In the genomic region with DNA sequence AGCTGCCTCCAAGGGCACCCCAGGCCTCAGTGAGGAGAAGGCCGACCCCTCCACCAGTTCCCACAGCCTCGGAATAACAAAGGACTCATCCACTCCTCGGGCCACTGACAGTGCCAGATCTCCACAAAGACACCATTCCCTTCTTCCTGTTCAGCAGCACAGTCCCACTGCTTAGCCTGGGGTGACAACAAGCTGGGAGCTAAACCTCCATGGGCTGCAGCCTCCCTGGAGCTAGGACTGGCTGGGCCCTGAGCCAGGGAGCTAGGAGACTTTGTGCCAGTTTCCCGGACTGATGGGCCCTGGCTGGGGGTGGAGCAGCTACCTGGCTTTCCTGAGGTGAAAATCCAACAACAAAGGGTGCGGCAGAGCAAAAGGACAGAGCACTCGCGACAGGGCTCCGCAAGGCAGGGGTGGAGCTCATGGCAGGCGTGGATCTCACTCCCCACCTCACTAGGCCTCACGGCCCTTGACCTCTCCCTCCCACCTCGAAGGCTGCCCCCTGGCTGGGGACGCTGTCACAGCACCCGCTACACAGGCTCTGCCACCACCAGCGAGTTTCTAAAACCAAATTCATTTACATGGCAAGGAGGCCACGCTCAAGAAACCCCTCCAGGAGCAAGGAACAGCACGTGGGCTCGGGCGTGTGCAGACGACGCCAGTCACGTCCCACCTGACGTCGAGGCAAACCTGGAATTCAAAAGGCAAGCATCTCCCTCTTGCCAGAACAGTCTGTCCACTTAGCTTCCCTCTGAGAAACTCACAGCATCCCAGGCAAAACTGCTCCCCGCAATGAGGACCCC, we compare ENCODE assay signal across 8 cellular contexts. TPM values are rescaled to one million over a fixed set of nuclear protein-coding genes. Genes with fewer than 3 reads are reported as not detected.
DNase-seq lines count a peak whose midpoint lies in the region; ATAC-seq, FAIRE-seq and TF ChIP-seq lines count a peak whose summit lies in the region.

No MANE protein-coding gene starts in this region.

- no peaks in the 10 kb centered on the region for H3K27me3 Mint-ChIP-seq in activated naive CD4-positive, alpha-beta T cell treated with anti-CD3 and anti-CD28 coated beads for 36 hours (ENCODE audit: low read depth)
- peaks cover 14% of the 10 kb centered on the region for H3K27me3 Mint-ChIP-seq in endothelial cell (ENCODE audit: unreplicated experiment)

- no TSS peak for BruUV-seq in Panc1 (replicated peaks; lab: Mats Ljungman, UMichigan)

- H3K9me3 ChIP-seq in Panc1 (ENCODE audit: control insufficient read depth, insufficient read depth, low read depth, low read length): no peaks in the 10 kb centered on the region

- FAIRE-seq in urothelium cell line (lab: Jason Lieb, UNC): no peak

- peaks cover 25% of the 10 kb centered on the region for H3K4me1 ChIP-seq in Panc1 (ENCODE audit: control insufficient read depth, insufficient read depth, low read length)

- POLR2A ChIA-PET in Panc1 (lab: Charles Lee): no interaction called here

- in situ Hi-C loops in Panc1 (cut with HindIII; ENCODE audit: low pct_unique_long_range_greater_than_20kb, low sequenced_read_pairs): no loop called here

- TF ChIP-seq CTCF in Panc1 (IDR thresholded peaks at IDR 0.05) (no peak; the same call in 1 of the 2 replicates), endothelial cell (IDR thresholded peaks at IDR 0.05; ENCODE audit: unreplicated experiment) (peak; percentile 39)

- peak overlapping the region; percentile 92 for H3K27ac Mint-ChIP-seq in activated naive CD4-positive, alpha-beta T cell treated with anti-CD3 and anti-CD28 coated beads for 36 hours
- H3K27ac Mint-ChIP-seq in endothelial cell (ENCODE audit: unreplicated experiment): peak overlapping the region; percentile 97

- H3K4me1 Mint-ChIP-seq in activated naive CD4-positive, alpha-beta T cell treated with anti-CD3 and anti-CD28 coated beads for 36 hours (ENCODE audit: low read depth): peaks cover 23% of the 10 kb centered on the region
- H3K4me1 Mint-ChIP-seq in endothelial cell (ENCODE audit: unreplicated experiment): peaks cover 51% of the 10 kb centered on the region

- ATAC-seq in Panc1: peak; percentile 78
- ATAC-seq in GM19463 (IDR thresholded peaks at IDR 0.05; ENCODE audit: unreplicated experiment): no peak

- H3K36me3 ChIP-seq in Panc1 (ENCODE audit: control insufficient read depth, insufficient read depth, low read length): no peaks in the 10 kb centered on the region

- peak; percentile 65 for DNase-seq in activated naive CD4-positive, alpha-beta T cell treated with anti-CD3 and anti-CD28 coated beads for 36 hours
- DNase-seq in activated naive CD4-positive, alpha-beta T cell treated with Interleukin-2 at 50 U/mL for 16 hours: no peak
- peak; percentile 12 for DNase-seq in Panc1 (ENCODE audit: low read depth, low spot score)
- DNase-seq in endothelial cell (ENCODE audit: low spot score): peak; percentile 73
- DNase-seq in posterior vena cava (ENCODE audit: low spot score): peak; percentile 73
- no peak for DNase-seq in urothelium cell line (ENCODE audit: low spot score)
- no peak for DNase-seq in dedifferentiated amniotic fluid mesenchymal stem cell (ENCODE audit: extremely low spot score)

- H3K36me3 Mint-ChIP-seq in activated naive CD4-positive, alpha-beta T cell treated with anti-CD3 and anti-CD28 coated beads for 36 hours (ENCODE audit: low read depth): peaks cover 2% of the 10 kb centered on the region
- H3K36me3 Mint-ChIP-seq in endothelial cell (ENCODE audit: low read depth, unreplicated experiment): peaks cover 13% of the 10 kb centered on the region

- no peaks in the 10 kb centered on the region for H3K9me3 Mint-ChIP-seq in activated naive CD4-positive, alpha-beta T cell treated with anti-CD3 and anti-CD28 coated beads for 36 hours
- H3K9me3 Mint-ChIP-seq in endothelial cell (ENCODE audit: unreplicated experiment): no peaks in the 10 kb centered on the region

- no peak overlapping the region for H3K4me3 ChIP-seq in Panc1 (ENCODE audit: low read depth in 2 of 2, low read length in 2 of 2)

- CTCF ChIA-PET in activated naive CD4-positive, alpha-beta T cell treated with anti-CD3 and anti-CD28 coated beads for 36 hours (lab: Charles Lee): interaction anchor here (1.1 to 1.3 kb wide), 2 partner anchors 13 to 65 kb away, joined by 3 to 9 read pairs; no protein-coding TSS in a partner anchor
- CTCF ChIA-PET in Panc1 (lab: Charles Lee): interaction anchor here (0.9 kb wide), 1 partner anchor 13 kb away, joined by 4 read pairs; no protein-coding TSS in a partner anchor

- intact Hi-C loops in activated naive CD4-positive, alpha-beta T cell treated with anti-CD3 and anti-CD28 coated beads for 36 hours (cut with micrococcal nuclease): no loop called here
- intact Hi-C loops in Panc1 (cut with micrococcal nuclease; ENCODE audit: unreplicated experiment): no loop called here
- intact Hi-C loops in posterior vena cava (cut with DNase I): no loop called here

- H3K27me3 ChIP-seq in Panc1 (ENCODE audit: control insufficient read depth, insufficient read depth, low read length): no peaks in the 10 kb centered on the region

- peak overlapping the region; percentile 82 for H3K4me3 Mint-ChIP-seq in activated naive CD4-positive, alpha-beta T cell treated with anti-CD3 and anti-CD28 coated beads for 36 hours
- H3K4me3 Mint-ChIP-seq in endothelial cell (ENCODE audit: unreplicated experiment): peak overlapping the region; percentile 73

- no peak overlapping the region for H3K27ac ChIP-seq in Panc1 (ENCODE audit: low read length)

RNA-seq across cellular contexts. Expression of gene SLC35E2B, which starts 13.8 kb away (rescaled TPM):
- 10 to 100 TPM; 21.9 to 25.6 TPM for total RNA-seq in activated naive CD4-positive, alpha-beta T cell treated with anti-CD3 and anti-CD28 coated beads for 36 hours
- total RNA-seq in Panc1 (2021; ENCODE audit: unreplicated experiment) (75.7 TPM), endothelial cell (ENCODE audit: unreplicated experiment) (140 TPM), posterior vena cava (10 to 100 TPM; 20.7 to 27.7 TPM)
- 63.0 TPM for polyA plus RNA-seq in Panc1 (2012; ENCODE audit: insufficient read length)

RNA-seq across cellular contexts. Expression of gene CDK11B, which starts 20.0 kb away (rescaled TPM):
- 10 to 100 TPM; 33.7 to 34.4 TPM for total RNA-seq in activated naive CD4-positive, alpha-beta T cell treated with anti-CD3 and anti-CD28 coated beads for 36 hours
- total RNA-seq in Panc1 (2021; ENCODE audit: unreplicated experiment): 36.5 TPM
- polyA plus RNA-seq in Panc1 (2012; ENCODE audit: insufficient read length): 66.1 TPM
- total RNA-seq in endothelial cell (ENCODE audit: unreplicated experiment): 71.0 TPM
- total RNA-seq in posterior vena cava: 10 to 100 TPM; 19.4 to 24.3 TPM

RNA-seq across cellular contexts. Expression of gene CDK11A, which starts 45.4 kb away (rescaled TPM):
- total RNA-seq in activated naive CD4-positive, alpha-beta T cell treated with anti-CD3 and anti-CD28 coated beads for 36 hours: 10 to 100 TPM; 58.0 to 60.3 TPM
- 83.6 TPM for total RNA-seq in Panc1 (2021; ENCODE audit: unreplicated experiment)
- 132 TPM for polyA plus RNA-seq in Panc1 (2012; ENCODE audit: insufficient read length)
- total RNA-seq in endothelial cell (ENCODE audit: unreplicated experiment): 109 TPM
- total RNA-seq in posterior vena cava: 10 to 100 TPM; 29.2 to 37.7 TPM

RNA-seq across cellular contexts. Expression of gene MMP23B, which starts 46.8 kb away (rescaled TPM):
- total RNA-seq in activated naive CD4-positive, alpha-beta T cell treated with anti-CD3 and anti-CD28 coated beads for 36 hours: under 1 TPM; 0.64 to 0.99 TPM
- total RNA-seq in Panc1 (2021; ENCODE audit: unreplicated experiment) (5.0 TPM), endothelial cell (ENCODE audit: unreplicated experiment) (26.7 TPM), posterior vena cava (10 to 100 TPM; 36.1 to 78.5 TPM)
- polyA plus RNA-seq in Panc1 (2012; ENCODE audit: insufficient read length): 4.7 TPM

Comparison
In these comparisons a context has a peak if more than half of its experiments do, and no peak if none do; other contexts are left out.
1. DNase-seq: peak in activated naive CD4-positive, alpha-beta T cell treated with anti-CD3 and anti-CD28 coated beads for 36 hours (single experiment), Panc1 (single experiment), endothelial cell (single experiment) and posterior vena cava (single experiment); none in activated naive CD4-positive, alpha-beta T cell treated with Interleukin-2 at 50 U/mL for 16 hours (single experiment), urothelium cell line (single experiment) and dedifferentiated amniotic fluid mesenchymal stem cell (single experiment).